2 cellular contexts compared by ENCODE assay signal in the genomic region with DNA sequence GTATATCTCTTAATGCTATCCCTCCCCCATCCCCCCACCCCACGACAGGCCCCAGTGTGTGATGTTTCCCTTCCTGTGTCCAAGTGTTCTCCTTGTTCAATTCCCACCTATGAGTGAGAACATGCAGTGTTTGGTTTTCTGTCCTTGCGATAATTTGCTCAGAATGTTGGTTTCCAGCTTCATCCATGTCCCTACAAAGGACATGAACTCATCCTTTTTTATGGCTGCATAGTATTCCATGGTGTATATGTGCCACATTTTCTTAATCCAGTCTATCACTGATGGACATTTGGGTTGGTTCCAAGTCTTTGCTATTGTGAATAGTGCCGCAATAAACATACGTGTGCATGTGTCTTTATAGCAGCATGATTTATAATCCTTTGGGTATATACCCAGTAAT. TPM values are rescaled to one million over a fixed set of nuclear protein-coding genes. Genes with fewer than 3 reads are reported as not detected.
"Had no signal": no experiment of that assay in that cellular context is flagged by ENCODE, and none has a peak within 500 bp of the region (broad histone marks: within the 10 kb centered on the region; RNA-seq: fewer than 3 reads in every experiment).

No MANE protein-coding gene starts in this region.

RNA-seq across cellular contexts. Expression of a gene that starts 41.7 kb away (rescaled TPM):
- total RNA-seq: G401, GM12878 had no signal
